ENCODE assay signal across 11 cellular contexts in genomic region chr2:97718942-97719341, GRCh38. TPM values are rescaled to one million over a fixed set of nuclear protein-coding genes. Genes with fewer than 3 reads are reported as not detected.
A peak's percentile ranks its signal among the peaks of the same experiment; 100 is the strongest.
DNase-seq lines count a peak whose midpoint lies in the region; ATAC-seq and TF ChIP-seq lines count a peak whose summit lies in the region.
"Had no signal": no experiment of that assay in that cellular context is flagged by ENCODE, and none has a peak within 500 bp of the region (broad histone marks: within the 10 kb centered on the region; RNA-seq: fewer than 3 reads in every experiment).

No MANE protein-coding gene starts in this region.

- intact Hi-C loops in spleen (cut with DNase I; ENCODE audit: low total_unique reads) (no loop called here), PC-3 (cut with micrococcal nuclease) (no loop called here), MCF 10A (cut with micrococcal nuclease) (no loop called here)

- H4K20me1 ChIP-seq in PC-3 (ENCODE audit: low read length) = no peaks in the 10 kb centered on the region

- H3K9ac ChIP-seq in PC-3 (ENCODE audit: low read length) = no peak overlapping the region

- H3K4me1 Mint-ChIP-seq in IgD-negative memory B cell (peaks cover 14 to 25% (median 15%) of the 10 kb centered on the region in 3 donors), MCF 10A (ENCODE audit: insufficient read depth, unreplicated experiment) (no peaks in the 10 kb centered on the region)

- DNase-seq in activated naive CD4-positive, alpha-beta T cell treated with anti-CD3 and anti-CD28 coated beads, Interleukin-2, amount 50 U/mL, for 72 hours (ENCODE audit: low spot score in 2 of 2) = no peak
- DNase-seq in spleen (no peak), PC-3 (no peak), MCF 10A (ENCODE audit: unreplicated experiment) (no peak), germinal center (ENCODE audit: low spot score) (no peak)
- DNase-seq: DMS79, NCI-H82 had no signal

- H3K4me1 ChIP-seq in spleen (peaks cover 0 to 91% (median 36%) of the 10 kb centered on the region in 6 donors), PC-3 (ENCODE audit: insufficient read depth, low read length) (no peaks in the 10 kb centered on the region)
- H3K4me1 ChIP-seq: thyroid gland had no signal

- H3K4me3 Mint-ChIP-seq in IgD-negative memory B cell (peak overlapping the region; percentile 3 to 91 (median 79)), MCF 10A (ENCODE audit: unreplicated experiment) (no peak overlapping the region)
- H3K4me3 Mint-ChIP-seq: GM23338 had no signal

- POLR2A ChIA-PET in PC-3 (lab: Charles Lee; ENCODE audit: unreplicated experiment) = no interaction called here
- POLR2A ChIA-PET in MCF 10A (lab: Yijun Ruan, JAX) = no interaction called here

- H3K36me3 Mint-ChIP-seq in IgD-negative memory B cell (no peaks in the 10 kb centered on the region), MCF 10A (ENCODE audit: insufficient read depth, unreplicated experiment) (no peaks in the 10 kb centered on the region)
- peaks cover 30 to 74% of the 10 kb centered on the region in 2 donors for H3K36me3 Mint-ChIP-seq in activated naive CD4-positive, alpha-beta T cell treated with anti-CD3 and anti-CD28 coated beads, Interleukin-2, amount 50 U/mL, for 72 hours

- no peaks in the 10 kb centered on the region for H3K79me2 ChIP-seq in PC-3 (ENCODE audit: low read length)

- no peaks in the 10 kb centered on the region for H3K27me3 ChIP-seq in spleen (replicated peaks in 1 of 7)
- H3K27me3 ChIP-seq in PC-3 (ENCODE audit: low read length) = no peaks in the 10 kb centered on the region
- H3K27me3 ChIP-seq: thyroid gland had no signal

- H3K27ac ChIP-seq in spleen (peak overlapping the region in 6 of 8 donors; percentile 29 to 90 (median 72)), PC-3 (ENCODE audit: low read length) (no peak overlapping the region)
- H3K27ac ChIP-seq: thyroid gland had no signal

- BruUV-seq in PC-3 (replicated peaks; lab: Mats Ljungman, UMichigan) (no TSS peak), MCF 10A (replicated peaks; lab: Mats Ljungman, UMichigan) (no TSS peak)

- no peaks in the 10 kb centered on the region for H3K27me3 Mint-ChIP-seq in IgD-negative memory B cell
- H3K27me3 Mint-ChIP-seq in MCF 10A (ENCODE audit: insufficient read depth, unreplicated experiment) = no peaks in the 10 kb centered on the region

- no peak overlapping the region for H2AFZ ChIP-seq in PC-3 (ENCODE audit: low read length)
- H2AFZ ChIP-seq: GM23338 had no signal

- TF ChIP-seq POLR2A in spleen (IDR thresholded peaks at IDR 0.05) = no peak

- H3K4me2 ChIP-seq in PC-3 (ENCODE audit: low read length) = no peak overlapping the region

- H3K9me3 Mint-ChIP-seq in IgD-negative memory B cell = no peaks in the 10 kb centered on the region
- H3K9me3 Mint-ChIP-seq in activated naive CD4-positive, alpha-beta T cell treated with anti-CD3 and anti-CD28 coated beads, Interleukin-2, amount 50 U/mL, for 72 hours = no peaks in the 10 kb centered on the region
- no peaks in the 10 kb centered on the region for H3K9me3 Mint-ChIP-seq in MCF 10A (ENCODE audit: unreplicated experiment)
- H3K9me3 Mint-ChIP-seq: GM23338 had no signal

- H3F3A ChIP-seq in PC-3 (ENCODE audit: low read length, unreplicated experiment) = no peaks in the 10 kb centered on the region

- 30 to 46% (median 33%) methylated on average over 3 of the region's 3 CpGs for WGBS in spleen, 5 donors

- CTCF ChIA-PET in PC-3 (lab: Charles Lee) = no interaction called here
- CTCF ChIA-PET in MCF 10A (lab: Yijun Ruan, JAX) = no interaction called here

- H3K4me3 ChIP-seq in spleen (peak overlapping the region in 5 of 8 donors; percentile 3 to 70 (median 22)), PC-3 (ENCODE audit: low read length) (no peak overlapping the region)
- H3K4me3 ChIP-seq: GM23338, thyroid gland had no signal

- peak; percentile 22 for ATAC-seq in GM19351 (IDR thresholded peaks at IDR 0.05; ENCODE audit: unreplicated experiment)
- peak; percentile 12 to 17 for ATAC-seq in activated naive CD4-positive, alpha-beta T cell treated with anti-CD3 and anti-CD28 coated beads, Interleukin-2, amount 50 U/mL, for 72 hours
- ATAC-seq in PC-3 = no peak
- ATAC-seq: GM23338 had no signal

- TF ChIP-seq CTCF in spleen (IDR thresholded peaks at IDR 0.05 in 8 of 11, conservative IDR thresholded peaks at IDR 0.05 in 3 of 11) (no peak), PC-3 (conservative IDR thresholded peaks at IDR 0.05; ENCODE audit: low read depth, low read length) (no peak), MCF 10A (IDR thresholded peaks at IDR 0.05; ENCODE audit: unreplicated experiment) (no peak)

- H3K36me3 ChIP-seq in spleen (peaks cover 0 to 5% (median 0%) of the 10 kb centered on the region in 6 donors), PC-3 (ENCODE audit: low read depth, low read length) (no peaks in the 10 kb centered on the region)
- H3K36me3 ChIP-seq: thyroid gland had no signal

- H3K9me2 ChIP-seq in PC-3 (replicated peaks; ENCODE audit: low read length) = no peaks in the 10 kb centered on the region

- H3K9me3 ChIP-seq in spleen = no peaks in the 10 kb centered on the region
- no peaks in the 10 kb centered on the region for H3K9me3 ChIP-seq in PC-3 (ENCODE audit: low read length)
- H3K9me3 ChIP-seq: thyroid gland had no signal

- H3K27ac Mint-ChIP-seq in IgD-negative memory B cell (peak overlapping the region; percentile 50 to 90 (median 76)), MCF 10A (ENCODE audit: low read depth, unreplicated experiment) (no peak overlapping the region)
- H3K27ac Mint-ChIP-seq in activated naive CD4-positive, alpha-beta T cell treated with anti-CD3 and anti-CD28 coated beads, Interleukin-2, amount 50 U/mL, for 72 hours = peak overlapping the region; percentile 87 to 98
- H3K27ac Mint-ChIP-seq: GM23338 had no signal

RNA-seq across cellular contexts. Expression of gene ZAP70, which starts 5.6 kb away (rescaled TPM):
- polyA plus RNA-seq in IgD-negative memory B cell (4.6 TPM), spleen (10 to 100 TPM; 35.2 to 50.4 (median 49.2) TPM)
- total RNA-seq in activated naive CD4-positive, alpha-beta T cell treated with anti-CD3 and anti-CD28 coated beads, Interleukin-2, amount 50 U/mL, for 72 hours = 100 to 1,000 TPM; 164 to 235 TPM
- total RNA-seq in spleen (10 to 100 TPM; 49.9 to 96.1 (median 81.3) TPM), PC-3 (2014; rRNA removed) (not detected in 2 replicates), MCF 10A (2022) (not detected in 2 replicates)
- polyA plus RNA-seq: GM23338 had no signal

RNA-seq across cellular contexts. Expression of gene C2orf92, which starts 49.4 kb away (rescaled TPM):
- polyA plus RNA-seq in IgD-negative memory B cell = 1.4 TPM
- total RNA-seq in activated naive CD4-positive, alpha-beta T cell treated with anti-CD3 and anti-CD28 coated beads, Interleukin-2, amount 50 U/mL, for 72 hours = 10 to 100 TPM in 1 of 2 donors, 1 to 10 TPM in 1; 6.5 to 17.5 TPM
- total RNA-seq in spleen = 10 to 100 TPM in 5 of 7 donors, 1 to 10 TPM in 2; 9.2 to 33.6 (median 21.6) TPM
- polyA plus RNA-seq in spleen = 10 to 100 TPM in 2 of 3 donors, 1 to 10 TPM in 1; 5.7 to 24.7 (median 21.2) TPM
- total RNA-seq in PC-3 (2014; rRNA removed) = 3.0 and 3.3 TPM in 2 replicates
- total RNA-seq in MCF 10A (2022) = 5.3 and 7.6 TPM in 2 replicates

RNA-seq across cellular contexts. Expression of gene ACTR1B, which starts 55.1 kb away (rescaled TPM):
- polyA plus RNA-seq in IgD-negative memory B cell = 11.3 TPM
- total RNA-seq in activated naive CD4-positive, alpha-beta T cell treated with anti-CD3 and anti-CD28 coated beads, Interleukin-2, amount 50 U/mL, for 72 hours = 100 to 1,000 TPM in 1 of 2 donors, 10 to 100 TPM in 1; 77.0 to 124 TPM
- total RNA-seq in spleen = 100 to 1,000 TPM in 1 of 7 donors, 10 to 100 TPM in 6; 70.8 to 101 (median 78.0) TPM
- polyA plus RNA-seq in spleen = 10 to 100 TPM; 59.7 to 90.2 (median 63.4) TPM
- 27.0 and 31.1 TPM in 2 replicates for total RNA-seq in PC-3 (2014; rRNA removed)
- total RNA-seq in MCF 10A (2022) = 56.8 and 63.7 TPM in 2 replicates

Comparison
In these comparisons a context has a peak if more than half of its experiments do, and no peak if none do; other contexts are left out.
1. RNA of gene ZAP70, which starts 5.6 kb away (total RNA-seq): 164 to 235 TPM in activated naive CD4-positive, alpha-beta T cell treated with anti-CD3 and anti-CD28 coated beads, Interleukin-2, amount 50 U/mL, for 72 hours and 49.9 to 96.1 TPM in spleen; not detected in PC-3 and not detected in MCF 10A; every median in the first group is over 10 times any median in the second.